1 cellular context compared by ENCODE assay signal in the genomic region with DNA sequence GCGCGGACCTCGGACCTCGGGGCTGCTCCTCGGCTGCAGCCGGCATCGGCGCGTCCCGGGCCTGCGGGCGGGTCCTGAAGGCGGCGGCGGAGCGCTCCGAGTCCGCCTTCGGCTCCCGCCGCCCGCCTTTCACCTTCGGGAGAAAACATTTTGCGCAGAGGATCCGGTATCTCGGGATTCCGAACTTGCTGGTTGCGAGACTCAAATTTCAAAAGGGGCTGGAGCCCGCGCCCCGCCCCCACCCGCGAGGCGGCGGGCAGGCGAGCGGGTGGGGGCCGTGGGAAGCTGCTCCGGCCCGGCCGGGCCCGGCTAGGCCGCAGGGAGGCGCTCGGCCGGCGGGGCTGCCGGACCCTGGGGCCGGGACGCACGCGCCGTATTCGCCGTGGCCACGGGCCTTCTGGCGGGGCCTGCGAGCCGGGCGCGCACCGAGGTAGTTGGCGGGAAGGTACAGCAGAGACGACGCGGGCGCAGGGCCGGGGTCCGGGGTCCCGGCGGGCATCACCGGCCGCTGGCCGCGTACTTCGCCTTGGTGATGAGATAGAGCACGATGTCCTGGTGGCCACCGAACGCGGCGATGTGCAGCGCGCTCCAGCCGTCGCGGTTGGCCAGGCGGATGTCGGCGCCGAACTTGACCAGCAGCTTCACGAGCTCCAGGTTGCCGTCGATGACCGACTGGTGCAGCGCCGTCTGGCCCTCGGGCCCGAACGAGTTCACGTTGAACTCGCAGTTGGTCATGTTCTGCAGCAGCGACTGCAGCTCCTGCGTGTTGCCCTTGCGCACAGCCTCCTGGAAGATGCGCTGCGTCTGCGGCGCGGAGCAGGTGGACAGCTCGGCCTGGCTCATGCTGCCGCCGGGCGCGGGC.
TF ChIP-seq lines count a peak whose summit lies in the region.

No MANE protein-coding gene starts in this region.

TF ChIP-seq in H1, 55 proteins besides CTCF, POLR2A, EP300 and RAD21:
- TF ChIP-seq TAF7 (optimal IDR thresholded peaks at IDR 0.05; ENCODE audit: borderline replicate concordance, low read depth, low read length) (peak; percentile 9), CTBP2 (IDR thresholded peaks at IDR 0.05; ENCODE audit: borderline replicate concordance, insufficient read depth, insufficient read length, low read length) (peak; percentile 68), RBBP5 (IDR thresholded peaks at IDR 0.05; ENCODE audit: borderline replicate concordance, low read depth, low read length) (peak; percentile 73; the same call in 1 of the 2 replicates), KDM4A (IDR thresholded peaks at IDR 0.05; ENCODE audit: low read depth, low read length, severe bottlenecking) (peak; percentile 23), RXRA (IDR thresholded peaks at IDR 0.05; ENCODE audit: insufficient read depth, low read depth, low read length) (no peak), JUND (IDR thresholded peaks at IDR 0.05; ENCODE audit: low read length) (no peak), BRCA1 (IDR thresholded peaks at IDR 0.05; ENCODE audit: low read depth, low read length) (no peak), ASH2L (IDR thresholded peaks at IDR 0.05; ENCODE audit: low read length) (peak; percentile 24), CREB1 (IDR thresholded peaks at IDR 0.05) (no peak), MAX (IDR thresholded peaks at IDR 0.05) (peak; percentile 84), PHF8 (conservative IDR thresholded peaks at IDR 0.05; ENCODE audit: low read depth, low read length) (0 out of 2 replicates have a peak, but pooled peaks have one; percentile 28), KDM1A (IDR thresholded peaks at IDR 0.05; ENCODE audit: borderline replicate concordance, low read length) (no peak; the same call in 1 of the 2 replicates), HDAC2 (IDR thresholded peaks at IDR 0.05; ENCODE audit: borderline replicate concordance in 1 of 2, low read depth in 2 of 2, low read length in 2 of 2) (peak in 1 of 2 experiments; percentile 76; a peak in 1 of 4 replicates), SAP30 (IDR thresholded peaks at IDR 0.05; ENCODE audit: insufficient read depth, insufficient replicate concordance, low read length) (no peak), SUZ12 (IDR thresholded peaks at IDR 0.05; ENCODE audit: low read length) (peak; percentile 21; the same call in 1 of the 2 replicates), POLR2AphosphoS5 (IDR thresholded peaks at IDR 0.05; ENCODE audit: low read depth, low read length) (peak; percentile 32), JUN (IDR thresholded peaks at IDR 0.05; ENCODE audit: low read depth, low read length) (no peak), GABPA (IDR thresholded peaks at IDR 0.05; ENCODE audit: borderline replicate concordance, insufficient read depth, low read length) (no peak; the same call in none of the 2 replicates), BCL11A (IDR thresholded peaks at IDR 0.05; ENCODE audit: low read depth in 2 of 2, low read length in 2 of 2) (no peak), TAF1 (IDR thresholded peaks at IDR 0.05; ENCODE audit: low read depth, low read length) (peak; percentile 48; the same call in 1 of the 2 replicates), SIRT6 (IDR thresholded peaks at IDR 0.05; ENCODE audit: low read length) (no peak), E2F6 (IDR thresholded peaks at IDR 0.05) (peak; percentile 95), EZH2 (IDR thresholded peaks at IDR 0.05; ENCODE audit: low read depth, low read length, severe bottlenecking) (no peak), CHD1 (IDR thresholded peaks at IDR 0.05; ENCODE audit: low read depth, low read length) (no peak), BACH1 (IDR thresholded peaks at IDR 0.05; ENCODE audit: low read length) (peak; percentile 77), SIN3A (conservative IDR thresholded peaks at IDR 0.05 in 1 of 2, IDR thresholded peaks at IDR 0.05 in 1 of 2; ENCODE audit: low read depth in 1 of 2, low read length in 2 of 2) (no peak; a peak in 1 of 4 replicates), GTF2F1 (IDR thresholded peaks at IDR 0.05; ENCODE audit: borderline replicate concordance, low read depth, low read length) (no peak), TBP (IDR thresholded peaks at IDR 0.05; ENCODE audit: low read depth, low read length) (no peak), TCF12 (IDR thresholded peaks at IDR 0.05; ENCODE audit: low read depth, low read length) (no peak), KDM5A (IDR thresholded peaks at IDR 0.05; ENCODE audit: low read length) (no peak), CBX8 (IDR thresholded peaks at IDR 0.05; ENCODE audit: borderline replicate concordance, low read depth, low read length) (no peak), HDAC6 (IDR thresholded peaks at IDR 0.05; ENCODE audit: low read depth, low read length) (no peak)
